Comparison of ENCODE assay signal across 13 cellular contexts in genomic region chr5:108919591-108920326, GRCh38.
DNase-seq lines count a peak whose midpoint lies in the region; ATAC-seq, FAIRE-seq and TF ChIP-seq lines count a peak whose summit lies in the region.
"Had no signal": no experiment of that assay in that cellular context is flagged by ENCODE, and none has a peak within 500 bp of the region (broad histone marks: within the 10 kb centered on the region; RNA-seq: fewer than 3 reads in every experiment).

No MANE protein-coding gene starts in this region.

- no peak overlapping the region for H2AFZ ChIP-seq in MM.1S (ENCODE audit: low read length)

- DNase-seq in cardiac muscle cell (ENCODE audit: low read depth in 1 of 2, low spot score in 1 of 2) (no peak), Right ventricle myocardium superior (no peak), MM.1S (peak; percentile 35), NCI-H2107 (lab: John Stamatoyannopoulos, UW) (no peak), esophagus squamous epithelium (lab: John Stamatoyannopoulos, UW) (no peak)
- DNase-seq: activated CD4-positive, alpha-beta T cell treated with anti-CD3 and anti-CD28 coated beads, Interleukin-2, amount 50 U/mL, for 1 hour; anterior cingulate cortex; H7 had no signal

- no peaks in the 10 kb centered on the region for H3K9me2 ChIP-seq in MM.1S (replicated peaks; ENCODE audit: insufficient read depth, low read length)

- 71 to 84% methylated on average over 2 of the region's 2 CpGs for WGBS in esophagus squamous epithelium, 2 donors

- TF ChIP-seq CTCF in cardiac muscle cell (IDR thresholded peaks at IDR 0.05; ENCODE audit: low read depth, low read length) (peak; percentile 20), MM.1S (IDR thresholded peaks at IDR 0.05; ENCODE audit: low read length) (peak; percentile 37), esophagus squamous epithelium (IDR thresholded peaks at IDR 0.05) (peak in 3 of 6 experiments; percentile 11 to 42 (median 21))

- H3K4me2 ChIP-seq in MM.1S (ENCODE audit: low read depth, low read length): no peak overlapping the region

- intact Hi-C loops in Right ventricle myocardium superior (cut with DNase I) (no loop called here), esophagus squamous epithelium (cut with DNase I) (no loop called here)

- peak; percentile 60 for FAIRE-seq in endometrium (lab: Jason Lieb, UNC)

- H3K4me1 ChIP-seq in cardiac muscle cell (ENCODE audit: low read depth) (no peaks in the 10 kb centered on the region), MM.1S (ENCODE audit: low read length) (no peaks in the 10 kb centered on the region), esophagus squamous epithelium (no peaks in the 10 kb centered on the region)

- H3K9ac ChIP-seq in MM.1S (ENCODE audit: low read length): no peak overlapping the region

- H3K27ac ChIP-seq in cardiac muscle cell: no peak overlapping the region
- no peak overlapping the region for H3K27ac ChIP-seq in MM.1S (ENCODE audit: low read length)
- H3K27ac ChIP-seq in esophagus squamous epithelium: no peak overlapping the region
- H3K27ac ChIP-seq: thoracic aorta had no signal

- no peaks in the 10 kb centered on the region for H4K20me1 ChIP-seq in MM.1S (ENCODE audit: insufficient read depth, low read length)

- H3K27me3 ChIP-seq in cardiac muscle cell (no peaks in the 10 kb centered on the region), MM.1S (replicated peaks; ENCODE audit: insufficient read depth, low read length) (no peaks in the 10 kb centered on the region), esophagus squamous epithelium (no peaks in the 10 kb centered on the region)

- no peak overlapping the region for H3K4me3 ChIP-seq in cardiac muscle cell
- no peak overlapping the region for H3K4me3 ChIP-seq in MM.1S (ENCODE audit: low read length)
- H3K4me3 ChIP-seq in esophagus squamous epithelium: no peak overlapping the region
- H3K4me3 ChIP-seq: mucosa of descending colon, thoracic aorta had no signal

- H3K36me3 ChIP-seq in cardiac muscle cell (no peaks in the 10 kb centered on the region), MM.1S (replicated peaks; ENCODE audit: insufficient read depth, low read length) (no peaks in the 10 kb centered on the region), esophagus squamous epithelium (no peaks in the 10 kb centered on the region)
- H3K36me3 ChIP-seq: thoracic aorta had no signal

- H3K9me3 ChIP-seq in cardiac muscle cell (ENCODE audit: low read depth): no peaks in the 10 kb centered on the region
- no peaks in the 10 kb centered on the region for H3K9me3 ChIP-seq in MM.1S (replicated peaks; ENCODE audit: insufficient read depth, low read length)
- H3K9me3 ChIP-seq in esophagus squamous epithelium: no peaks in the 10 kb centered on the region
- H3K9me3 ChIP-seq: mucosa of descending colon, thoracic aorta had no signal

- H3F3A ChIP-seq in MM.1S (ENCODE audit: insufficient read depth, low read length): peaks cover 3% of the 10 kb centered on the region; the same call in 1 of the 2 replicates

- no peak for TF ChIP-seq POLR2A in esophagus squamous epithelium (IDR thresholded peaks at IDR 0.05)

- ATAC-seq in Right ventricle myocardium superior (ENCODE audit: poor library complexity) (no peak), GM21526 (IDR thresholded peaks at IDR 0.05; ENCODE audit: low FRiP score, unreplicated experiment) (no peak), HG02588 (IDR thresholded peaks at IDR 0.05; ENCODE audit: unreplicated experiment) (no peak)
- ATAC-seq: mucosa of descending colon had no signal

- no peaks in the 10 kb centered on the region for H3K79me2 ChIP-seq in MM.1S (ENCODE audit: low read length)
